ENCODE assay signal across 8 cellular contexts in the genomic region with DNA sequence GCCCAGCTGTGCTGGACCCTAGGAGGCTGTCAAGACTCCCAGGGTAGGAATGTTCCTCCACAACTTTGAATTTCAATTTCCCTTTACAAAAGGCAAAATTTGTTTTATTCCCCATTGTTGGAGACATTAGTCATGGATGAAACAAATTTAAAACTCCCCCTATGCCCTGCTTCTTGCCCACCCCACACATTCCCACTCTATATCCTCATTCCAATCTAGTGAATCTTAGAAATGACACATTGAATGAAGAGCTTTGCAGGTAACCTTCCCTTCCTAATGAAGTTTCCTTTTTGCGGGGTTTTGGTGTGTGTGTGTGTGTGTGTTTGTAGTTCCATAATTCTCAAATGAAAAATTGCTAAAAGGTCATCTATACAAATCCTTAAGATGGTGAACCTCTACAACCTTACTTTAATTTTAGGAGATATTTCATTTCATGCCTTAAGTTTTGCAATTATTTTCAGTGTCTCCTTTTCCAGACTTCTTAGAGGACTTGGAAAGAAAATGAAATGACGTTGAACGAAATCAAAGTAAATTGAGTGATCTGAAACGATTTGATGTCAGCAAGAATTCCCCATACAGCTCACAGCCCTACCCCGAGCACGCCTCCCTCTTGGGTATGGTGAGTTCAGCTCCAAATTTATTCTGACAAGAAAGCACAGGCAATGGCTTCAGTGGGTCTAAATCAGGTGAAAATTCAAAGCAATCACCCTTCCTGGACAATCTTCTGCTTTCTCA.
A peak's percentile ranks its signal among the peaks of the same experiment; 100 is the strongest.
DNase-seq lines count a peak whose midpoint lies in the region; ATAC-seq and TF ChIP-seq lines count a peak whose summit lies in the region.

No MANE protein-coding gene starts in this region.

- H3K27ac Mint-ChIP-seq in CD4-positive, alpha-beta T cell = peak overlapping the region; percentile 99

- no peak for TF ChIP-seq EP300 in neural cell (conservative IDR thresholded peaks at IDR 0.05; ENCODE audit: poor library complexity, severe bottlenecking)

- peak overlapping the region; percentile 90 for H3K4me3 Mint-ChIP-seq in CD4-positive, alpha-beta T cell

- peaks cover 20% of the 10 kb centered on the region for H3K4me1 Mint-ChIP-seq in CD4-positive, alpha-beta T cell (ENCODE audit: low read depth)

- peak overlapping the region; percentile 88 for H3K9ac ChIP-seq in NT2/D1 (ENCODE audit: insufficient read length, low read depth)
- peak overlapping the region; percentile 95 for H3K9ac ChIP-seq in neural cell (ENCODE audit: low read length)

- H3K79me2 ChIP-seq in neural cell (replicated peaks; ENCODE audit: insufficient read depth, low read length) = no peaks in the 10 kb centered on the region

- no peak for ATAC-seq in CD4-positive, alpha-beta T cell (ENCODE audit: poor library complexity)
- ATAC-seq in HG03432 (IDR thresholded peaks at IDR 0.05; ENCODE audit: unreplicated experiment) (no peak), GM19395 (IDR thresholded peaks at IDR 0.05; ENCODE audit: unreplicated experiment) (no peak), GM18505 (IDR thresholded peaks at IDR 0.05; ENCODE audit: unreplicated experiment) (no peak)

- intact Hi-C loops in CD4-positive, alpha-beta T cell (cut with DNase I, micrococcal nuclease) = loop anchor here (2.0 to 5.0 kb wide), 5 partner anchors 270 to 535 kb away; a partner anchor contains a TSS

- no peaks in the 10 kb centered on the region for H4K20me1 ChIP-seq in neural cell (ENCODE audit: insufficient read depth)

- TF ChIP-seq POLR2A in GM18505 (IDR thresholded peaks at IDR 0.05; ENCODE audit: borderline replicate concordance, extremely low read depth, insufficient read depth, insufficient read length) = no peak

- H3K27ac ChIP-seq in CD4-positive, alpha-beta T cell (ENCODE audit: low read depth, low read length) = no peak overlapping the region
- peak overlapping the region; percentile 96 for H3K27ac ChIP-seq in effector memory CD4-positive, alpha-beta T cell (ENCODE audit: insufficient read depth, low read length, poor library complexity, severe bottlenecking)
- peak overlapping the region; percentile 94 for H3K27ac ChIP-seq in neural cell (ENCODE audit: low read length)

- no peak for TF ChIP-seq RAD21 in neural cell (conservative IDR thresholded peaks at IDR 0.05)

- no peaks in the 10 kb centered on the region for H3K9me2 ChIP-seq in neural cell (ENCODE audit: insufficient read depth, low read length)

- TF ChIP-seq CTCF in CD4-positive, alpha-beta T cell (IDR thresholded peaks at IDR 0.05) = no peak
- TF ChIP-seq CTCF in neural cell (IDR thresholded peaks at IDR 0.05; ENCODE audit: poor library complexity, severe bottlenecking) = no peak

- no peaks in the 10 kb centered on the region for H3K27me3 Mint-ChIP-seq in CD4-positive, alpha-beta T cell

- H3K36me3 Mint-ChIP-seq in CD4-positive, alpha-beta T cell (ENCODE audit: low read depth) = no peaks in the 10 kb centered on the region

- CTCF ChIA-PET in CD4-positive, alpha-beta T cell (lab: Charles Lee) = interaction anchor here (1.1 to 2.6 kb wide), 2 partner anchors 43 to 50 kb away, joined by 4 to 20 read pairs; no protein-coding TSS in a partner anchor

- H3K9me3 Mint-ChIP-seq in CD4-positive, alpha-beta T cell = no peaks in the 10 kb centered on the region

- H3K4me1 ChIP-seq in NT2/D1 (ENCODE audit: insufficient read depth, insufficient read length) = peaks cover 4% of the 10 kb centered on the region
- peaks cover 28% of the 10 kb centered on the region for H3K4me1 ChIP-seq in effector memory CD4-positive, alpha-beta T cell (ENCODE audit: control insufficient read depth, insufficient read depth, low read length, poor library complexity, severe bottlenecking)

- H3K27me3 ChIP-seq in CD4-positive, alpha-beta T cell (ENCODE audit: control insufficient read depth, insufficient read depth, low read length) = no peaks in the 10 kb centered on the region
- H3K27me3 ChIP-seq in NT2/D1 (ENCODE audit: insufficient read depth, insufficient read length) (peaks cover 6% of the 10 kb centered on the region), neural cell (ENCODE audit: insufficient read depth, low read depth, low read length) (no peaks in the 10 kb centered on the region)
- H3K27me3 ChIP-seq in effector memory CD4-positive, alpha-beta T cell (replicated peaks; ENCODE audit: control insufficient read depth, insufficient read depth, low read length, poor library complexity, severe bottlenecking) = no peaks in the 10 kb centered on the region

- peak overlapping the region; percentile 86 for H3K4me2 ChIP-seq in neural cell (ENCODE audit: low read length)

- POLR2A ChIA-PET in CD4-positive, alpha-beta T cell (lab: Charles Lee) = interaction anchor here (0.6 to 5.2 kb wide), 7 partner anchors 11 to 533 kb away, joined by 4 to 71 read pairs (median 42); a partner anchor contains a TSS

- peak overlapping the region; percentile 82 for H2AFZ ChIP-seq in neural cell (ENCODE audit: low read depth, low read length)

- H3K4me3 ChIP-seq in NT2/D1 (ENCODE audit: insufficient read length, low read depth) (no peak overlapping the region), neural cell (ENCODE audit: low read length) (peak overlapping the region; percentile 81)
- peak overlapping the region; percentile 72 for H3K4me3 ChIP-seq in effector memory CD4-positive, alpha-beta T cell (ENCODE audit: insufficient read depth, low read depth, low read length, poor library complexity, severe bottlenecking)

- DNase-seq in CD4-positive, alpha-beta T cell = no peak
- DNase-seq in NT2/D1 (ENCODE audit: low read depth, low spot score) = no peak
- DNase-seq in effector memory CD4-positive, alpha-beta T cell = no peak
- no peak for DNase-seq in NCI-H2081 treated with DMSO at 0.1 percent for 48 hours (lab: John Stamatoyannopoulos, UW)

- peaks cover 3% of the 10 kb centered on the region for H3F3A ChIP-seq in neural cell (ENCODE audit: insufficient read depth, low read length, poor library complexity, severe bottlenecking)

- H3K36me3 ChIP-seq in NT2/D1 (ENCODE audit: insufficient read depth, insufficient read length, low read length) (no peaks in the 10 kb centered on the region), neural cell (ENCODE audit: insufficient read depth, low read length) (no peaks in the 10 kb centered on the region)
- H3K36me3 ChIP-seq in effector memory CD4-positive, alpha-beta T cell (ENCODE audit: control insufficient read depth, insufficient read depth, low read length) = no peaks in the 10 kb centered on the region

- no peaks in the 10 kb centered on the region for H3K9me3 ChIP-seq in CD4-positive, alpha-beta T cell (ENCODE audit: control insufficient read depth, low read length)
- no peaks in the 10 kb centered on the region for H3K9me3 ChIP-seq in NT2/D1 (ENCODE audit: insufficient read depth, low read length)
- no peaks in the 10 kb centered on the region for H3K9me3 ChIP-seq in effector memory CD4-positive, alpha-beta T cell (ENCODE audit: control insufficient read depth, low read length)
- no peaks in the 10 kb centered on the region for H3K9me3 ChIP-seq in neural cell (ENCODE audit: low read length)

TF ChIP-seq in neural cell, 6 proteins besides CTCF, POLR2A, EP300 and RAD21:
- no peak for TF ChIP-seq SMC3 (conservative IDR thresholded peaks at IDR 0.05; ENCODE audit: poor library complexity)
- TF ChIP-seq, protein P1, sequence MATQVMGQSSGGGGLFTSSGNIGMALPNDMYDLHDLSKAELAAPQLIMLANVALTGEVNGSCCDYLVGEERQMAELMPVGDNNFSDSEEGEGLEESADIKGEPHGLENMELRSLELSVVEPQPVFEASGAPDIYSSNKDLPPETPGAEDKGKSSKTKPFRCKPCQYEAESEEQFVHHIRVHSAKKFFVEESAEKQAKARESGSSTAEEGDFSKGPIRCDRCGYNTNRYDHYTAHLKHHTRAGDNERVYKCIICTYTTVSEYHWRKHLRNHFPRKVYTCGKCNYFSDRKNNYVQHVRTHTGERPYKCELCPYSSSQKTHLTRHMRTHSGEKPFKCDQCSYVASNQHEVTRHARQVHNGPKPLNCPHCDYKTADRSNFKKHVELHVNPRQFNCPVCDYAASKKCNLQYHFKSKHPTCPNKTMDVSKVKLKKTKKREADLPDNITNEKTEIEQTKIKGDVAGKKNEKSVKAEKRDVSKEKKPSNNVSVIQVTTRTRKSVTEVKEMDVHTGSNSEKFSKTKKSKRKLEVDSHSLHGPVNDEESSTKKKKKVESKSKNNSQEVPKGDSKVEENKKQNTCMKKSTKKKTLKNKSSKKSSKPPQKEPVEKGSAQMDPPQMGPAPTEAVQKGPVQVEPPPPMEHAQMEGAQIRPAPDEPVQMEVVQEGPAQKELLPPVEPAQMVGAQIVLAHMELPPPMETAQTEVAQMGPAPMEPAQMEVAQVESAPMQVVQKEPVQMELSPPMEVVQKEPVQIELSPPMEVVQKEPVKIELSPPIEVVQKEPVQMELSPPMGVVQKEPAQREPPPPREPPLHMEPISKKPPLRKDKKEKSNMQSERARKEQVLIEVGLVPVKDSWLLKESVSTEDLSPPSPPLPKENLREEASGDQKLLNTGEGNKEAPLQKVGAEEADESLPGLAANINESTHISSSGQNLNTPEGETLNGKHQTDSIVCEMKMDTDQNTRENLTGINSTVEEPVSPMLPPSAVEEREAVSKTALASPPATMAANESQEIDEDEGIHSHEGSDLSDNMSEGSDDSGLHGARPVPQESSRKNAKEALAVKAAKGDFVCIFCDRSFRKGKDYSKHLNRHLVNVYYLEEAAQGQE (IDR thresholded peaks at IDR 0.05; ENCODE audit: borderline replicate concordance) = no peak
- no peak for TF ChIP-seq POLR2AphosphoS5 (IDR thresholded peaks at IDR 0.05)
- no peak for TF ChIP-seq MXI1 (conservative IDR thresholded peaks at IDR 0.05; ENCODE audit: poor library complexity, severe bottlenecking)
- TF ChIP-seq TAF1 (IDR thresholded peaks at IDR 0.05; ENCODE audit: low read depth) = no peak
- TF ChIP-seq EZH2 (IDR thresholded peaks at IDR 0.05; ENCODE audit: borderline replicate concordance, insufficient read depth, low read length, poor library complexity, severe bottlenecking) = no peak
